8 cellular contexts compared by ENCODE assay signal in the genomic region with DNA sequence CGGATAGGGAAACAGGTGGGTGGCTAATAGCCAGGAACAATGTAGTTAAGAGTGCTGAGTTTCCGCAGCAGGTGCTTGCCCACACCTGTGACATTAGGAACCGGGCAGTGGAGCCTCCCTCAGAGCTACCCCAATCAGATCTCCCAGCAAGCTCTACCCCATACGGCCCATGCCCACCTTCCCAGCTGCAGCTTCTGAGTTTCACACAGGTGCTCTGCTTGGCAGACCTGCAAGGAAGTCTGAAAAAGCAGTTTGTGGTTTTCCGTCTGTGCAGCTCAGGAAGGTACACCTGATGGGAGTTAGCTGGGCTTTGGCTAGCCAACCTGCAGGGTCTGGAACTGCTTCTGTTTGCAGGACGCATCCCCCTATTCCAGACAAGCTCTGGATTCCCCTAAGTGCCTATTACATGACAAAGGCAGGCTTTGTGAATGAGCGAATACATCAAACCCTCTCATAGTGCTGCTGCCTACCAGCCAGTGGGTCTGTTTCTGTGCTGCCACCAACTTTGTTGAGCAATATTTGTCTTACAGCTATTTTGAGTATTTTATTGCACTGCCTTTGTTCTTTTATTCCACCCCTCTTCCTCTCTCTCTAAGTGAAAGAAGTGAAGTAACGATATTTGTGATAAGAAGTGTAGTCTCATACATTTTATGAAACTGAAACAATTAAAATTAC. TPM values are rescaled to one million over a fixed set of nuclear protein-coding genes. Genes with fewer than 3 reads are reported as not detected.
DNase-seq lines count a peak whose midpoint lies in the region; ATAC-seq, FAIRE-seq and TF ChIP-seq lines count a peak whose summit lies in the region.

No MANE protein-coding gene starts in this region.

- H2BK20ac ChIP-seq in H1 (ENCODE audit: low read length): no peak overlapping the region

- peaks cover 7% of the 10 kb centered on the region for H3F3A ChIP-seq in GM23338 (replicated peaks; ENCODE audit: low read depth)

- H3K9me2 ChIP-seq in GM23338 (ENCODE audit: insufficient read depth): no peaks in the 10 kb centered on the region

- H3K4me3 Mint-ChIP-seq in CD8-positive, alpha-beta memory T cell: peak overlapping the region in 5 of 7 donors; percentile 18 to 70 (median 66)
- H3K4me3 Mint-ChIP-seq in GM23338: peak overlapping the region; percentile 48
- H3K4me3 Mint-ChIP-seq in endodermal cell: no peak overlapping the region

- no peak overlapping the region for H3K9ac ChIP-seq in H1 (replicated peaks in 1 of 4; ENCODE audit: extremely low read depth in 1 of 4, low read depth in 3 of 4, low read length in 3 of 4)
- H3K9ac ChIP-seq in endodermal cell (ENCODE audit: extremely low read depth, low read length, poor library complexity, severe bottlenecking): no peak overlapping the region

- H3K27ac ChIP-seq in CD8-positive, alpha-beta memory T cell (ENCODE audit: low read depth, low read length): no peak overlapping the region
- H3K27ac ChIP-seq in GM23338 (ENCODE audit: low read depth) (peak overlapping the region; percentile 57), H1 (ENCODE audit: low read depth, low read length) (no peak overlapping the region), endodermal cell (ENCODE audit: low read depth, low read length) (no peak overlapping the region)

- POLR2A ChIA-PET in CD8-positive, alpha-beta memory T cell (lab: Charles Lee): no interaction called here
- POLR2A ChIA-PET in H1 (lab: Charles Lee; ENCODE audit: partially characterized antibody): interaction anchor here (1.1 to 1.4 kb wide), 3 partner anchors 14 to 42 kb away, joined by 3 to 4 read pairs (median 3); a partner anchor contains a TSS

- CTCF ChIA-PET in CD8-positive, alpha-beta memory T cell (lab: Charles Lee): interaction anchor here (1.3 to 4.6 kb wide), 2 partner anchors 33 to 114 kb away, joined by 3 to 22 read pairs; no protein-coding TSS in a partner anchor
- CTCF ChIA-PET in H1 (lab: Charles Lee; ENCODE audit: partially characterized antibody): interaction anchor here (0.6 to 2.9 kb wide), 11 partner anchors 9 to 148 kb away, joined by 3 to 9 read pairs (median 5); no protein-coding TSS in a partner anchor

- H3K23me2 ChIP-seq in H1 (ENCODE audit: low read depth, low read length): no peaks in the 10 kb centered on the region

- no peak overlapping the region for H2BK12ac ChIP-seq in H1 (ENCODE audit: low read depth, low read length)

- TF ChIP-seq POLR2A in H1 (IDR thresholded peaks at IDR 0.05; ENCODE audit: control extremely low read depth in 1 of 2, low read depth in 2 of 2, low read length in 2 of 2): no peak

- H3K18ac ChIP-seq in H1 (ENCODE audit: extremely low read depth, low read length): no peak overlapping the region

- no peak overlapping the region for H4K8ac ChIP-seq in H1 (ENCODE audit: extremely low read depth, insufficient read depth, low read length)

- H2AFZ ChIP-seq in GM23338 (no peak overlapping the region), H1 (ENCODE audit: low read length) (no peak overlapping the region)

- no peaks in the 10 kb centered on the region for H3K9me3 Mint-ChIP-seq in CD8-positive, alpha-beta memory T cell
- H3K9me3 Mint-ChIP-seq in GM23338: no peaks in the 10 kb centered on the region
- H3K9me3 Mint-ChIP-seq in endodermal cell: no peaks in the 10 kb centered on the region

- H2BK120ac ChIP-seq in H1 (replicated peaks; ENCODE audit: low read depth, low read length): no peak overlapping the region

- no peak overlapping the region for H4K5ac ChIP-seq in H1 (ENCODE audit: insufficient read length, low read depth, low read length)

- H3K9me3 ChIP-seq in CD8-positive, alpha-beta memory T cell (ENCODE audit: low read length): no peaks in the 10 kb centered on the region
- H3K9me3 ChIP-seq in H1 (ENCODE audit: insufficient read depth in 2 of 2, low read depth in 1 of 2, low read length in 1 of 2) (no peaks in the 10 kb centered on the region), endodermal cell (ENCODE audit: control insufficient read depth, low read length) (no peaks in the 10 kb centered on the region)

- H3K4me2 ChIP-seq in GM23338: peak overlapping the region; percentile 65
- H3K4me2 ChIP-seq in H1 (ENCODE audit: insufficient read depth in 1 of 2, low read depth in 2 of 2, low read length in 2 of 2): peak overlapping the region; percentile 46 to 54

- H3K4me3 ChIP-seq in CD8-positive, alpha-beta memory T cell (ENCODE audit: low read length): peak overlapping the region; percentile 22
- H3K4me3 ChIP-seq in GM23338: peak overlapping the region; percentile 20
- peak overlapping the region in 1 of 4 experiments; percentile 5; a peak in 1 of 8 replicates for H3K4me3 ChIP-seq in H1 (ENCODE audit: extremely low read depth in 1 of 4, insufficient read depth in 2 of 4, low read depth in 3 of 4, low read length in 4 of 4)
- H3K4me3 ChIP-seq in endodermal cell (ENCODE audit: low read length): no peak overlapping the region

- DNase-seq in CD8-positive, alpha-beta memory T cell: peak in 1 of 5 donors; percentile 24
- peak; percentile 72 for DNase-seq in GM23338 (ENCODE audit: low spot score)
- DNase-seq in NCI-H526 treated with DMSO at 0.1 percent for 48 hours (lab: John Stamatoyannopoulos, UW): peak; percentile 64
- peak in 1 of 2 experiments; percentile 59 for DNase-seq in H1 (ENCODE audit: low read depth in 1 of 2, low spot score in 2 of 2)
- no peak for DNase-seq in cerebellar cortex (ENCODE audit: low spot score)
- no peak for DNase-seq in endodermal cell

- H3K36me3 ChIP-seq in CD8-positive, alpha-beta memory T cell (ENCODE audit: insufficient read depth, low read length): no peaks in the 10 kb centered on the region
- H3K36me3 ChIP-seq in GM23338 (ENCODE audit: insufficient read depth) (no peaks in the 10 kb centered on the region), H1 (ENCODE audit: control insufficient read depth in 2 of 4, insufficient read depth in 4 of 4, low read length in 3 of 4) (no peaks in the 10 kb centered on the region), endodermal cell (ENCODE audit: control insufficient read depth, insufficient read depth, low read length) (no peaks in the 10 kb centered on the region)

- FAIRE-seq in H1 (lab: Jason Lieb, UNC): peak; percentile 50

- no peaks in the 10 kb centered on the region for H3K27me3 Mint-ChIP-seq in CD8-positive, alpha-beta memory T cell
- no peaks in the 10 kb centered on the region for H3K27me3 Mint-ChIP-seq in GM23338 (ENCODE audit: insufficient read depth, low read depth, poor library complexity)
- H3K27me3 Mint-ChIP-seq in endodermal cell (ENCODE audit: insufficient read depth): no peaks in the 10 kb centered on the region

- no peaks in the 10 kb centered on the region for H3K79me1 ChIP-seq in H1 (ENCODE audit: low read depth, low read length)

- TF ChIP-seq RAD21 in H1 (IDR thresholded peaks at IDR 0.05 in 1 of 2, conservative IDR thresholded peaks at IDR 0.05 in 1 of 2; ENCODE audit: low read depth in 2 of 2, low read length in 2 of 2): no peak

- H3K4me1 Mint-ChIP-seq in CD8-positive, alpha-beta memory T cell: peaks cover 21 to 25% (median 23%) of the 10 kb centered on the region in 3 donors
- H3K4me1 Mint-ChIP-seq in GM23338 (peaks cover 32% of the 10 kb centered on the region), endodermal cell (no peaks in the 10 kb centered on the region)

- H3K27ac Mint-ChIP-seq in CD8-positive, alpha-beta memory T cell: peak overlapping the region in 7 of 8 donors; percentile 13 to 88 (median 49)
- no peak overlapping the region; the same call in 1 of the 2 replicates for H3K27ac Mint-ChIP-seq in GM23338
- no peak overlapping the region for H3K27ac Mint-ChIP-seq in endodermal cell

- no peak overlapping the region for H4K91ac ChIP-seq in H1 (replicated peaks; ENCODE audit: insufficient read length, low read length)

- no peak overlapping the region for H3K4ac ChIP-seq in H1 (replicated peaks; ENCODE audit: insufficient read length, low read depth, low read length)

- no peaks in the 10 kb centered on the region for H3K79me2 ChIP-seq in GM23338 (replicated peaks; ENCODE audit: insufficient read depth)
- no peaks in the 10 kb centered on the region for H3K79me2 ChIP-seq in H1 (ENCODE audit: control insufficient read depth in 1 of 2, insufficient read depth in 2 of 2, low read length in 2 of 2)

- WGBS in H1 (ENCODE audit: extremely low coverage in 1 of 2, insufficient coverage in 1 of 2, insufficient read length in 1 of 2, insufficient replicate concordance in 2 of 2, low coverage in 1 of 2, low lambda C conversion rate in 2 of 2, missing lambda C conversion rate in 1 of 2), 2 experiments: 49% methylated on average over 8 of the region's 8 CpGs; no CpG with 5 or more reads in 1 of the 2 experiments
- WGBS in endodermal cell (ENCODE audit: insufficient coverage in 1 of 2, insufficient read length in 1 of 2), 2 experiments: 56 to 71% methylated on average over 6 to 7 of the region's 8 CpGs

- H2BK15ac ChIP-seq in H1 (ENCODE audit: low read length): no peak overlapping the region

- H3K56ac ChIP-seq in H1 (replicated peaks; ENCODE audit: insufficient read length, low read depth, low read length): no peak overlapping the region

- 0 out of 2 replicates have a peak, but pooled peaks cover 6% of the 10 kb centered on the region for H4K20me1 ChIP-seq in GM23338 (replicated peaks; ENCODE audit: insufficient read depth)
- H4K20me1 ChIP-seq in H1 (replicated peaks in 1 of 2; ENCODE audit: control insufficient read depth in 1 of 2, insufficient read depth in 2 of 2, low read length in 2 of 2): no peaks in the 10 kb centered on the region

- H3K4me1 ChIP-seq in CD8-positive, alpha-beta memory T cell (ENCODE audit: insufficient read depth, low read length): peaks cover 26% of the 10 kb centered on the region
- H3K4me1 ChIP-seq in GM23338 (ENCODE audit: insufficient read depth) (peaks cover 34% of the 10 kb centered on the region), H1 (replicated peaks in 1 of 4; ENCODE audit: control insufficient read depth in 3 of 4, insufficient read depth in 4 of 4, low read length in 3 of 4) (peaks cover 7 to 21% (median 13%) of the 10 kb centered on the region in 4 experiments; a peak in 6 of 7 replicates), endodermal cell (ENCODE audit: control insufficient read depth, insufficient read depth, low read length) (no peaks in the 10 kb centered on the region)

- H3K14ac ChIP-seq in H1 (ENCODE audit: insufficient read length): no peak overlapping the region

- no peak overlapping the region for H2BK5ac ChIP-seq in H1 (ENCODE audit: low read depth, low read length)

- peaks cover 0 to 10% (median 6%) of the 10 kb centered on the region in 3 donors for H3K36me3 Mint-ChIP-seq in CD8-positive, alpha-beta memory T cell
- peaks cover 5% of the 10 kb centered on the region; the same call in 1 of the 3 replicates for H3K36me3 Mint-ChIP-seq in GM23338 (ENCODE audit: low read depth)
- H3K36me3 Mint-ChIP-seq in endodermal cell (ENCODE audit: low read depth): peaks cover 1% of the 10 kb centered on the region

- no peaks in the 10 kb centered on the region for H3K27me3 ChIP-seq in CD8-positive, alpha-beta memory T cell (ENCODE audit: insufficient read depth, low read length, poor library complexity, severe bottlenecking)
- no peaks in the 10 kb centered on the region for H3K27me3 ChIP-seq in GM23338 (ENCODE audit: insufficient read depth)
- H3K27me3 ChIP-seq in H1 (replicated peaks in 1 of 4; ENCODE audit: control insufficient read depth in 3 of 4, extremely low read depth in 1 of 4, insufficient read depth in 3 of 4, low read length in 3 of 4): no peaks in the 10 kb centered on the region
- no peaks in the 10 kb centered on the region for H3K27me3 ChIP-seq in endodermal cell (ENCODE audit: control insufficient read depth, insufficient read depth, low read length, poor library complexity, severe bottlenecking)

- H3K23ac ChIP-seq in H1 (ENCODE audit: insufficient read length): no peak overlapping the region

- ATAC-seq in GM23338 (peak; percentile 91), HG03039 (IDR thresholded peaks at IDR 0.05; ENCODE audit: unreplicated experiment) (no peak), HG03460 (IDR thresholded peaks at IDR 0.05; ENCODE audit: unreplicated experiment) (no peak)

- no peak overlapping the region for H2AK5ac ChIP-seq in H1 (ENCODE audit: low read depth, low read length)

- TF ChIP-seq CTCF in GM23338 (conservative IDR thresholded peaks at IDR 0.05; ENCODE audit: low read depth in 2 of 2): no peak
- TF ChIP-seq CTCF in H1 (IDR thresholded peaks at IDR 0.05; ENCODE audit: control extremely low read depth in 1 of 3, insufficient read depth in 1 of 3, low read depth in 1 of 3, low read length in 3 of 3): no peak
- no peak for TF ChIP-seq CTCF in endodermal cell (conservative IDR thresholded peaks at IDR 0.05)

- no peak; a peak in 1 of 3 replicates for TF ChIP-seq EP300 in H1 (IDR thresholded peaks at IDR 0.05; ENCODE audit: borderline replicate concordance in 1 of 2, low read depth in 2 of 2, low read length in 2 of 2)

RNA-seq across cellular contexts. Expression of a gene that starts 24.7 kb away (rescaled TPM):
- total RNA-seq in CD8-positive, alpha-beta memory T cell: 1 to 10 TPM; 7.2 to 7.4 TPM
- 24.7 TPM for polyA plus RNA-seq in CD8-positive, alpha-beta memory T cell
- 20.7 and 24.4 TPM in 2 replicates for total RNA-seq in GM23338 (2014; rRNA removed; shearing (Covaris generic))
- polyA plus RNA-seq in GM23338 (2016; fragmentation: Nextera tagmentation; extraction: Ambion mirVana) (11.8 and 13.0 TPM in 2 replicates), H1 (2011; rRNA removed) (24.7 and 35.5 TPM in 2 replicates)
- total RNA-seq in H1 (2021; fragmentation: NEBNext Ultra II Directional; extraction: Animal tissue kit (Norgen Biotek cat#: 25700)): 22.5 and 23.2 TPM in 2 replicates
- polyA plus RNA-seq in H1 (2011; cell fraction: cytosol; rRNA removed): 20.4 TPM
- polyA plus RNA-seq in H1 (2011; cell fraction: nucleus; rRNA removed): 40.5 TPM
- 16.9 to 20.7 TPM (median 18.1 TPM) in 4 replicates for polyA plus RNA-seq in H1 (2012, experiment 1 of 2)
- 6.4 TPM for polyA plus RNA-seq in H1 (2012, experiment 2 of 2)
- polyA plus RNA-seq in H1 (2013, experiment 1 of 2): 13.5 TPM
- polyA plus RNA-seq in H1 (2013, experiment 2 of 2): 12.5 TPM
- 34.2 and 41.1 TPM in 2 replicates for polyA minus RNA-seq in H1 (2011; rRNA and poly(A)+ RNA removed)
- polyA minus RNA-seq in H1 (2011; cell fraction: cytosol; rRNA and poly(A)+ RNA removed): 15.8 TPM
- polyA minus RNA-seq in H1 (2011; cell fraction: nucleus; rRNA and poly(A)+ RNA removed): 40.5 TPM
- total RNA-seq in endodermal cell: 10 to 100 TPM; 13.7 to 17.7 TPM
- polyA plus RNA-seq in endodermal cell (2013, experiment 1 of 2): 18.0 TPM
- 17.7 TPM for polyA plus RNA-seq in endodermal cell (2013, experiment 2 of 2)

RNA-seq across cellular contexts. Expression of a gene that starts 42.3 kb away (rescaled TPM):
- 10 to 100 TPM; 21.2 to 21.3 TPM for total RNA-seq in CD8-positive, alpha-beta memory T cell
- polyA plus RNA-seq in CD8-positive, alpha-beta memory T cell: 1.9 TPM
- 2.2 and 2.7 TPM in 2 replicates for total RNA-seq in GM23338 (2014; rRNA removed; shearing (Covaris generic))
- polyA plus RNA-seq in GM23338 (2016; fragmentation: Nextera tagmentation; extraction: Ambion mirVana): 1.3 TPM in 2 replicates
- 0.57 and 0.86 TPM in 2 replicates for total RNA-seq in H1 (2021; fragmentation: NEBNext Ultra II Directional; extraction: Animal tissue kit (Norgen Biotek cat#: 25700))
- polyA plus RNA-seq in H1 (2011; rRNA removed): 0.44 and 0.71 TPM in 2 replicates
- polyA plus RNA-seq in H1 (2011; cell fraction: cytosol; rRNA removed): 0.54 TPM
- 0.93 TPM for polyA plus RNA-seq in H1 (2011; cell fraction: nucleus; rRNA removed)
- polyA plus RNA-seq in H1 (2012, experiment 1 of 2): 0.47 to 0.60 TPM (median 0.50 TPM) in 4 replicates
- 0.39 TPM for polyA plus RNA-seq in H1 (2012, experiment 2 of 2)
- 0.30 TPM for polyA plus RNA-seq in H1 (2013, experiment 1 of 2)
- 0.28 TPM for polyA plus RNA-seq in H1 (2013, experiment 2 of 2)
- polyA minus RNA-seq in H1 (2011; rRNA and poly(A)+ RNA removed): 0.76 and 0.85 TPM in 2 replicates
- 0.37 TPM for polyA minus RNA-seq in H1 (2011; cell fraction: cytosol; rRNA and poly(A)+ RNA removed)
- polyA minus RNA-seq in H1 (2011; cell fraction: nucleus; rRNA and poly(A)+ RNA removed): 1.1 TPM
- 1 to 10 TPM in 1 of 2 donors, under 1 TPM in 1; 0.07 to 1.9 TPM for total RNA-seq in endodermal cell
- polyA plus RNA-seq in endodermal cell (2013, experiment 1 of 2): 6.9 TPM
- polyA plus RNA-seq in endodermal cell (2013, experiment 2 of 2): 6.4 TPM

Comparison
In these comparisons a context has a peak if more than half of its experiments do, and no peak if none do; other contexts are left out.
1. DNase-seq: peak in GM23338 (single experiment) and NCI-H526 treated with DMSO at 0.1 percent for 48 hours (single experiment); none in cerebellar cortex (single experiment) and endodermal cell (single experiment).
2. H3K27ac Mint-ChIP-seq: peak in CD8-positive, alpha-beta memory T cell (7 of 8); none in GM23338 (single experiment) and endodermal cell (single experiment).